ENCODE assay signal across 8 cellular contexts in genomic region chr1:206803221-206803730, GRCh38. TPM values are rescaled to one million over a fixed set of nuclear protein-coding genes. Genes with fewer than 3 reads are reported as not detected.
DNase-seq lines count a peak whose midpoint lies in the region; ATAC-seq and TF ChIP-seq lines count a peak whose summit lies in the region.

No MANE protein-coding gene starts in this region.

- no peaks in the 10 kb centered on the region for H3K4me1 ChIP-seq in vagina

- H3K4me3 ChIP-seq in vagina = no peak overlapping the region

- TF ChIP-seq CTCF in vagina (IDR thresholded peaks at IDR 0.05) = no peak

- H3K9me3 ChIP-seq in vagina = no peaks in the 10 kb centered on the region

- H3K27me3 Mint-ChIP-seq in activated CD4-positive, alpha-beta T cell treated with anti-CD3 and anti-CD28 coated beads, Interleukin-2, amount 10 ng/mL, durations not matched to agents 24 days and 14 days = peaks cover 29% of the 10 kb centered on the region

- H3K27ac Mint-ChIP-seq in activated CD4-positive, alpha-beta T cell treated with anti-CD3 and anti-CD28 coated beads, Interleukin-2, amount 10 ng/mL, durations not matched to agents 24 days and 14 days = peak overlapping the region; percentile 87

- H3K36me3 Mint-ChIP-seq in activated CD4-positive, alpha-beta T cell treated with anti-CD3 and anti-CD28 coated beads, Interleukin-2, amount 10 ng/mL, durations not matched to agents 24 days and 14 days (ENCODE audit: low read depth) = peaks cover 5% of the 10 kb centered on the region

- H3K4me1 Mint-ChIP-seq in activated CD4-positive, alpha-beta T cell treated with anti-CD3 and anti-CD28 coated beads, Interleukin-2, amount 10 ng/mL, durations not matched to agents 24 days and 14 days = peaks cover 77% of the 10 kb centered on the region

- no peaks in the 10 kb centered on the region for H3K36me3 ChIP-seq in vagina

- intact Hi-C loops in activated CD4-positive, alpha-beta T cell treated with anti-CD3 and anti-CD28 coated beads, Interleukin-2, amount 10 ng/mL, durations not matched to agents 24 days and 14 days (cut with micrococcal nuclease) = loop anchor here (1.0 kb wide), 5 partner anchors 13 to 533 kb away; no protein-coding TSS in a partner anchor
- intact Hi-C loops in vagina (cut with DNase I) = no loop called here
- intact Hi-C loops in left ventricle myocardium superior (cut with micrococcal nuclease) = no loop called here

- H3K4me3 Mint-ChIP-seq in activated CD4-positive, alpha-beta T cell treated with anti-CD3 and anti-CD28 coated beads, Interleukin-2, amount 10 ng/mL, durations not matched to agents 24 days and 14 days = peak overlapping the region; percentile 55

- no peaks in the 10 kb centered on the region for H3K9me3 Mint-ChIP-seq in activated CD4-positive, alpha-beta T cell treated with anti-CD3 and anti-CD28 coated beads, Interleukin-2, amount 10 ng/mL, durations not matched to agents 24 days and 14 days

- ATAC-seq in GM18873 (IDR thresholded peaks at IDR 0.05; ENCODE audit: low FRiP score, unreplicated experiment) (peak; percentile 97), HG03045 (IDR thresholded peaks at IDR 0.05; ENCODE audit: unreplicated experiment) (peak; percentile 95), left ventricle myocardium superior (no peak)

- peak; percentile 94 for DNase-seq in activated CD4-positive, alpha-beta T cell treated with anti-CD3 and anti-CD28 coated beads, Interleukin-2, amount 10 ng/mL, durations not matched to agents 24 days and 14 days
- peak; percentile 36 for DNase-seq in mucosa of gallbladder (ENCODE audit: low spot score)
- DNase-seq in vagina (ENCODE audit: extremely low spot score in 2 of 2) = no peak
- no peak for DNase-seq in left ventricle myocardium superior
- no peak for DNase-seq in HCEC 1CT
- DNase-seq in foreskin melanocyte = no peak

- H3K27me3 ChIP-seq in vagina = no peaks in the 10 kb centered on the region

- TF ChIP-seq POLR2A in vagina (IDR thresholded peaks at IDR 0.05) = no peak

- H3K27ac ChIP-seq in vagina = no peak overlapping the region

RNA-seq across cellular contexts. Expression of gene IL10, which starts 31.0 kb away (rescaled TPM):
- 3.4 TPM in 2 replicates for total RNA-seq in activated CD4-positive, alpha-beta T cell treated with anti-CD3 and anti-CD28 coated beads, Interleukin-2, amount 10 ng/mL, durations not matched to agents 24 days and 14 days
- total RNA-seq in mucosa of gallbladder = 1.4 TPM
- 2.7 TPM for total RNA-seq in vagina
- 0.37 TPM for total RNA-seq in left ventricle myocardium superior

RNA-seq across cellular contexts. Expression of gene IL19, which starts 32.7 kb away (rescaled TPM):
- not detected in 2 replicates for total RNA-seq in activated CD4-positive, alpha-beta T cell treated with anti-CD3 and anti-CD28 coated beads, Interleukin-2, amount 10 ng/mL, durations not matched to agents 24 days and 14 days
- not detected for total RNA-seq in mucosa of gallbladder
- not detected for total RNA-seq in vagina
- not detected for total RNA-seq in left ventricle myocardium superior

Comparison
In these comparisons a context has a peak if more than half of its experiments do, and no peak if none do; other contexts are left out.
1. DNase-seq: peak in activated CD4-positive, alpha-beta T cell treated with anti-CD3 and anti-CD28 coated beads, Interleukin-2, amount 10 ng/mL, durations not matched to agents 24 days and 14 days (single experiment) and mucosa of gallbladder (single experiment); none in vagina (0 of 2), left ventricle myocardium superior (single experiment), HCEC 1CT (single experiment) and foreskin melanocyte (single experiment).